In genomic region chr15:33282226-33283020, GRCh38 we compare ENCODE assay signal across 30 cellular contexts. TPM values are rescaled to one million over a fixed set of nuclear protein-coding genes. Genes with fewer than 3 reads are reported as not detected.
"Had no signal": no experiment of that assay in that cellular context is flagged by ENCODE, and none has a peak within 500 bp of the region (broad histone marks: within the 10 kb centered on the region; RNA-seq: fewer than 3 reads in every experiment).

No MANE protein-coding gene starts in this region.

- H3K4me3 ChIP-seq: body of pancreas, cardiac muscle cell, esophagus squamous epithelium, pancreas, prostate gland, skin epidermis, tibial artery had no signal

- H3K27me3 ChIP-seq: body of pancreas, cardiac muscle cell, esophagus squamous epithelium, pancreas, tibial artery had no signal

- H3K27me3 Mint-ChIP-seq: stimulated activated naive CD8-positive, alpha-beta T cell treated with anti-CD3 and anti-CD28 coated beads, Interleukin-15, Interleukin-2, amounts not matched to agents 100 ng/mL and 50 ng/mL, for 24 hours had no signal

- H3K27ac ChIP-seq: body of pancreas, cardiac muscle cell, esophagus squamous epithelium, pancreas, prostate gland, skin epidermis, tibial artery had no signal

- H3K36me3 Mint-ChIP-seq: activated naive CD8-positive, alpha-beta T cell; naive thymus-derived CD4-positive, alpha-beta T cell had no signal

- H3K4me1 Mint-ChIP-seq: activated CD4-positive, alpha-beta memory T cell treated with anti-CD3 and anti-CD28 coated beads, Interleukin-2, amount 10 ng/mL, durations not matched to agents 7 days and 5 days; activated CD4-positive, alpha-beta T cell treated with anti-CD3 and anti-CD28 coated beads, Interleukin-2, amount 10 ng/mL, durations not matched to agents 7 days and 5 days; naive thymus-derived CD4-positive, alpha-beta T cell; T-helper 17 cell had no signal

- DNase-seq: activated CD4-positive, alpha-beta memory T cell treated with anti-CD3 and anti-CD28 coated beads, Interleukin-2, amount 10 ng/mL, durations not matched to agents 7 days and 5 days; activated CD4-positive, alpha-beta T cell treated with anti-CD3 and anti-CD28 coated beads, Interleukin-2, amount 10 ng/mL, durations not matched to agents 7 days and 5 days; activated CD4-positive, CD25-positive, alpha-beta regulatory T cell treated with anti-CD3 and anti-CD28 coated beads, Interleukin-2, amount 50 U/mL, for 72 hours; activated naive CD4-positive, alpha-beta T cell; activated T-cell treated with anti-CD3 and anti-CD28 coated beads, Interleukin-2, amount 50 U/mL, for 4 hours; aorta; body of pancreas; effector CD4-positive, alpha-beta T cell; esophagus squamous epithelium; islet precursor cell; left colon; mammary epithelial cell; midbrain; naive thymus-derived CD4-positive, alpha-beta T cell; nucleus accumbens; pancreas; retina; stimulated activated CD4-positive, alpha-beta T cell treated with anti-CD3 and anti-CD28 coated beads, Interleukin-12 subunit alpha, Interleukin-12 subunit beta, amount 100 ng/mL, for 4 hours; stimulated activated CD4-positive, alpha-beta T cell treated with anti-CD3 and anti-CD28 coated beads, Interleukin-4, amount 100 ng/mL, for 1 hour; T-helper 17 cell; T1000; tibial artery had no signal

- H3K9me3 Mint-ChIP-seq: activated CD4-positive, alpha-beta memory T cell treated with anti-CD3 and anti-CD28 coated beads, Interleukin-2, amount 10 ng/mL, durations not matched to agents 7 days and 5 days; activated CD4-positive, alpha-beta T cell treated with anti-CD3 and anti-CD28 coated beads, Interleukin-2, amount 10 ng/mL, durations not matched to agents 7 days and 5 days; activated T-cell treated with anti-CD3 and anti-CD28 coated beads, Interleukin-2, amount 50 U/mL, for 4 hours; dendritic cell treated with granulocyte-macrophage colony-stimulating factor and Interleukin-4, amounts not matched to agents 40 ng/mL and 50 ng/mL, for 4 days; naive thymus-derived CD4-positive, alpha-beta T cell; stimulated activated naive CD8-positive, alpha-beta T cell treated with anti-CD3 and anti-CD28 coated beads, Interleukin-15, Interleukin-2, amounts not matched to agents 100 ng/mL and 50 ng/mL, for 24 hours had no signal

- ATAC-seq: activated T-cell treated with anti-CD3 and anti-CD28 coated beads, Interleukin-2, amount 50 U/mL, for 4 hours; body of pancreas; left colon; naive thymus-derived CD4-positive, alpha-beta T cell; pancreas; sciatic nerve; T-helper 17 cell had no signal

- H3K27ac Mint-ChIP-seq: activated CD4-positive, alpha-beta memory T cell treated with anti-CD3 and anti-CD28 coated beads, Interleukin-2, amount 10 ng/mL, durations not matched to agents 7 days and 5 days; activated CD4-positive, alpha-beta T cell treated with anti-CD3 and anti-CD28 coated beads, Interleukin-2, amount 10 ng/mL, durations not matched to agents 7 days and 5 days; activated naive CD8-positive, alpha-beta T cell; dendritic cell treated with granulocyte-macrophage colony-stimulating factor and Interleukin-4, amounts not matched to agents 40 ng/mL and 50 ng/mL, for 4 days; stimulated activated naive CD8-positive, alpha-beta T cell treated with anti-CD3 and anti-CD28 coated beads, Interleukin-15, Interleukin-2, amounts not matched to agents 100 ng/mL and 50 ng/mL, for 24 hours; T-helper 17 cell had no signal

- H3K36me3 ChIP-seq: cardiac muscle cell, esophagus squamous epithelium, pancreas, prostate gland, tibial artery had no signal

- H3K4me3 Mint-ChIP-seq: activated CD4-positive, alpha-beta memory T cell treated with anti-CD3 and anti-CD28 coated beads, Interleukin-2, amount 10 ng/mL, durations not matched to agents 7 days and 5 days; activated CD4-positive, alpha-beta T cell treated with anti-CD3 and anti-CD28 coated beads, Interleukin-2, amount 10 ng/mL, durations not matched to agents 7 days and 5 days; activated naive CD8-positive, alpha-beta T cell; activated T-cell treated with anti-CD3 and anti-CD28 coated beads, Interleukin-2, amount 50 U/mL, for 4 hours; dendritic cell treated with granulocyte-macrophage colony-stimulating factor and Interleukin-4, amounts not matched to agents 40 ng/mL and 50 ng/mL, for 4 days; naive thymus-derived CD4-positive, alpha-beta T cell; neural crest cell; stimulated activated naive CD8-positive, alpha-beta T cell treated with anti-CD3 and anti-CD28 coated beads, Interleukin-15, Interleukin-2, amounts not matched to agents 100 ng/mL and 50 ng/mL, for 24 hours; T-helper 17 cell had no signal

- H3K4me1 ChIP-seq: body of pancreas, pancreas, prostate gland had no signal

RNA-seq across cellular contexts. Expression of gene RYR3, which starts 28.3 kb away (rescaled TPM):
- total RNA-seq: activated CD4-positive, alpha-beta memory T cell treated with anti-CD3 and anti-CD28 coated beads, Interleukin-2, amount 10 ng/mL, durations not matched to agents 7 days and 5 days; activated CD4-positive, alpha-beta T cell treated with anti-CD3 and anti-CD28 coated beads, Interleukin-2, amount 10 ng/mL, durations not matched to agents 7 days and 5 days; activated T-cell treated with anti-CD3 and anti-CD28 coated beads, Interleukin-2, amount 50 U/mL, for 4 hours had no signal
